In the genomic region with DNA sequence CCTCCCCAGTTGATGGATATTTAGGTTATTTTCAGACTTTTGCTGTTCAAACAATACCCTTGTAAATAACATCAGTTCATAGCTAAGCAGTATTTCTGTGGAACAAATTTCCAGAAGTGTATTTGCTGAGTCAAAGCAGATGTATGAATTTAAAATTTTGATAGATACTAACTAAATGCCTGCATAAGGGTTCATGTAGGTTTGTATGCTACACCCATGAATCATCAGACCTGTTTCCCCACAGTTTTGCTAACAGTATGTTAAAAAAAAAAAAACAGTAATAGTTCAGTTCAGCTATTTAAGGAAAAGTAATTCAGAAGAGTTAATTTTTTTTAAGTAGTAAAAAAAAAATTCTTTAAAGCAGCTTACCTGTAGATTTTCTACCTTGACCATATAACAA, we compare ENCODE assay signal across 25 cellular contexts.
"Had no signal": no experiment of that assay in that cellular context is flagged by ENCODE, and none has a peak within 500 bp of the region (broad histone marks: within the 10 kb centered on the region; RNA-seq: fewer than 3 reads in every experiment).

No MANE protein-coding gene starts in this region.

- H3K4me3 Mint-ChIP-seq: activated naive CD4-positive, alpha-beta T cell treated with anti-CD3 and anti-CD28 coated beads, Interleukin-2, amount 50 U/mL, for 24 hours; central memory CD8-positive, alpha-beta T cell; memory B cell; natural killer cell treated with Interleukin-12 subunit alpha and Interleukin-12 subunit beta and Interleukin-15 and Interleukin-18, amount 100 ng/mL, for 72 hours; stimulated activated naive CD8-positive, alpha-beta T cell treated with anti-CD3 and anti-CD28 coated beads, Interleukin-15, Interleukin-2, amounts not matched to agents 100 ng/mL and 50 ng/mL, for 24 hours had no signal

- DNase-seq: activated CD4-positive, alpha-beta T cell treated with anti-CD3 and anti-CD28 coated beads for 1 hour; activated CD4-positive, alpha-beta T cell treated with anti-CD3 and anti-CD28 coated beads, Interleukin-2, amount 50 U/mL, for 1 hour; activated gamma-delta T cell treated with Interleukin-2 at 50 U/mL for 16 hours; activated T-cell treated with anti-CD3 and anti-CD28 coated beads, Interleukin-2, amount 50 U/mL, for 1 hour; colonic mucosa; head of caudate nucleus; hypothalamus; left cardiac atrium; pancreas; right cardiac atrium; stimulated activated CD4-positive, alpha-beta T cell treated with anti-CD3 and anti-CD28 coated beads, Interleukin-12 subunit alpha, Interleukin-12 subunit beta, amount 100 ng/mL, for 4 hours; stimulated activated CD4-positive, alpha-beta T cell treated with anti-CD3 and anti-CD28 coated beads, Interleukin-4, amount 100 ng/mL, for 4 hours; T-helper 1 cell; tibial artery had no signal

- H3K27ac Mint-ChIP-seq: activated naive CD4-positive, alpha-beta T cell treated with anti-CD3 and anti-CD28 coated beads, Interleukin-2, amount 50 U/mL, for 24 hours; memory B cell; natural killer cell treated with Interleukin-12 subunit alpha and Interleukin-12 subunit beta and Interleukin-15 and Interleukin-18, amount 100 ng/mL, for 72 hours; stimulated activated naive CD8-positive, alpha-beta T cell treated with anti-CD3 and anti-CD28 coated beads, Interleukin-15, Interleukin-2, amounts not matched to agents 100 ng/mL and 50 ng/mL, for 24 hours had no signal

- H3K36me3 Mint-ChIP-seq: activated naive CD4-positive, alpha-beta T cell treated with anti-CD3 and anti-CD28 coated beads, Interleukin-2, amount 50 U/mL, for 24 hours had no signal

- H3K27ac ChIP-seq: ascending aorta, colonic mucosa, epithelial cell of prostate, gastroesophageal sphincter, neutrophil, pancreas, tibial artery had no signal

- H3K36me3 ChIP-seq: ascending aorta, colonic mucosa, gastroesophageal sphincter, neutrophil, pancreas, tibial artery had no signal

- FAIRE-seq: islet of Langerhans, pancreas, TTC549 had no signal

- H3K4me1 Mint-ChIP-seq: activated naive CD4-positive, alpha-beta T cell treated with anti-CD3 and anti-CD28 coated beads, Interleukin-2, amount 50 U/mL, for 24 hours; central memory CD8-positive, alpha-beta T cell; memory B cell had no signal

- H3K4me3 ChIP-seq: ascending aorta, colonic mucosa, gastroesophageal sphincter, pancreas, tibial artery had no signal

- H3K9me3 ChIP-seq: ascending aorta, neutrophil, pancreas, tibial artery had no signal

- H3K4me1 ChIP-seq: ascending aorta, colonic mucosa, pancreas, tibial artery had no signal

- H3K27me3 ChIP-seq: ascending aorta, colonic mucosa, gastroesophageal sphincter, neutrophil, pancreas, tibial artery had no signal

- H3K27me3 Mint-ChIP-seq: central memory CD8-positive, alpha-beta T cell; memory B cell; natural killer cell treated with Interleukin-12 subunit alpha and Interleukin-12 subunit beta and Interleukin-15 and Interleukin-18, amount 100 ng/mL, for 72 hours; stimulated activated naive CD8-positive, alpha-beta T cell treated with anti-CD3 and anti-CD28 coated beads, Interleukin-15, Interleukin-2, amounts not matched to agents 100 ng/mL and 50 ng/mL, for 24 hours had no signal

- ATAC-seq: gastroesophageal sphincter; left cardiac atrium; natural killer cell treated with Interleukin-12 subunit alpha and Interleukin-12 subunit beta and Interleukin-15 and Interleukin-18, amount 100 ng/mL, for 72 hours; pancreas; right cardiac atrium had no signal
